1 cellular context compared by ENCODE assay signal in the genomic region with DNA sequence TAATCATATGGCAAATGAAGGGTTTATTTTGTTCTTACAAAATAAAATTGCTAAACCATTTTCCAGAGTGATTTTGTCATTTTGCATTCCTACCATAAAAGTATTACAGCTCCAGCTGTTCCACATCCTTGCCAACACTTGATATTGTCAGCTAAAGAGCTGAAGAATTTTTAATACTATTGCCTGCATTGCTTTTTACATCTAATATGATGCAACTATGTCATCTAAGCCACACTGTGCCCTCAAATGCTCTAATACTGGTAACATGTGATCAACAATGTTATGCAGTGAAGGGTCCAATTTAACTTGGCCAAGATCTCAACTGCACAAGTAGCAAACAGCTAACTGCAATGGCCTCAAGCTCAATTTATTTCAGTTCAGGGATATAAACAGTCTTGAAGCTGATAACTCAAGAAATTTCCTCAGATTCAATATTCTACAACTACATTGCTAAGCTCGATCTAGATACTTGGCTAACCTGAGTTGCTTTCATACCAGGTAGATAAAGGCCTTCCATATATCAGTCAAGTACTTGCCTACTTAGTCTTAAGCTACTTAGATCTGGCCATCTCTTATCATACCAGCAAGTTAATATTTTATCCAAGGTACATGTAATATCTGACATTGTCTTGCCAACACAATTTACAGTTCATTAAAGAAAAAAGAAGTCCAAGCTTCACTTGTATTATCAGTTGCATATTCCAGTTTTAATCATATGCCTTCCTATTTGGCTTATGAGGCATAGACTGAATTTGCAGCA.
TF ChIP-seq lines count a peak whose summit lies in the region.

No MANE protein-coding gene starts in this region.

TF ChIP-seq in WTC11, 78 proteins besides CTCF, POLR2A, EP300 and RAD21 (continued from another document):
- TF ChIP-seq ERG (CRISPR knock-in tag; IDR thresholded peaks at IDR 0.05) (no peak), GABPB1 (CRISPR knock-in tag; IDR thresholded peaks at IDR 0.05) (no peak), HMGA2 (CRISPR knock-in tag; IDR thresholded peaks at IDR 0.05) (no peak), ZSCAN18 (CRISPR knock-in tag; IDR thresholded peaks at IDR 0.05) (no peak), EMX1 (CRISPR knock-in tag; IDR thresholded peaks at IDR 0.05) (no peak), JUN (CRISPR knock-in tag; IDR thresholded peaks at IDR 0.05) (no peak), NFATC4 (CRISPR knock-in tag; IDR thresholded peaks at IDR 0.05) (no peak), SP1 (CRISPR knock-in tag; conservative IDR thresholded peaks at IDR 0.05) (no peak), CBFB (CRISPR knock-in tag; IDR thresholded peaks at IDR 0.05; ENCODE audit: low read depth) (no peak), ATF1 (CRISPR knock-in tag; IDR thresholded peaks at IDR 0.05) (no peak), SOX15 (CRISPR knock-in tag; IDR thresholded peaks at IDR 0.05) (no peak)
- TF ChIP-seq, protein P1, sequence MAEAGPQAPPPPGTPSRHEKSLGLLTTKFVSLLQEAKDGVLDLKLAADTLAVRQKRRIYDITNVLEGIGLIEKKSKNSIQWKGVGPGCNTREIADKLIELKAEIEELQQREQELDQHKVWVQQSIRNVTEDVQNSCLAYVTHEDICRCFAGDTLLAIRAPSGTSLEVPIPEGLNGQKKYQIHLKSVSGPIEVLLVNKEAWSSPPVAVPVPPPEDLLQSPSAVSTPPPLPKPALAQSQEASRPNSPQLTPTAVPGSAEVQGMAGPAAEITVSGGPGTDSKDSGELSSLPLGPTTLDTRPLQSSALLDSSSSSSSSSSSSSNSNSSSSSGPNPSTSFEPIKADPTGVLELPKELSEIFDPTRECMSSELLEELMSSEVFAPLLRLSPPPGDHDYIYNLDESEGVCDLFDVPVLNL (CRISPR knock-in tag; IDR thresholded peaks at IDR 0.05; ENCODE audit: borderline replicate concordance, low read depth), result no peak
- TF ChIP-seq, protein P2, sequence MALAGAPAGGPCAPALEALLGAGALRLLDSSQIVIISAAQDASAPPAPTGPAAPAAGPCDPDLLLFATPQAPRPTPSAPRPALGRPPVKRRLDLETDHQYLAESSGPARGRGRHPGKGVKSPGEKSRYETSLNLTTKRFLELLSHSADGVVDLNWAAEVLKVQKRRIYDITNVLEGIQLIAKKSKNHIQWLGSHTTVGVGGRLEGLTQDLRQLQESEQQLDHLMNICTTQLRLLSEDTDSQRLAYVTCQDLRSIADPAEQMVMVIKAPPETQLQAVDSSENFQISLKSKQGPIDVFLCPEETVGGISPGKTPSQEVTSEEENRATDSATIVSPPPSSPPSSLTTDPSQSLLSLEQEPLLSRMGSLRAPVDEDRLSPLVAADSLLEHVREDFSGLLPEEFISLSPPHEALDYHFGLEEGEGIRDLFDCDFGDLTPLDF (CRISPR knock-in tag; IDR thresholded peaks at IDR 0.05), result no peak
